ENCODE assay signal across 8 cellular contexts in the genomic region with DNA sequence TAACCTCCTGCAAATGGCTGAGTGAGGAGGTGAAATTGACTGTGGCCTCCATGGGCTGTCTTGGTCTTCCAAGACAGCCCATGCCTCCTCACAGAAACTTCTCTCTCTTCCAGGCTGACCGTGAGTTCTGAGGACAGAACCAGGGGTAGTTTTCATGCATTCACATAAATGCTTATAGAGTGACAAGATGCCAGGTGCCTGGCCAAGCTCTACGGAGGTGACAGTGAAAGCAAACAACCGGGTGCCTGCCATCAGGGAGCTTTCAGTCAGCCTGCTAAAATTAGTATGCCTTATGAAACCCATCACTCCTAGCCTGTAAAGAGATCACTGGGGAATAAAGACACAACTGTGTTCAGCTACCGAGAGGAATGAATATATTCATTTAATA. TPM values are rescaled to one million over a fixed set of nuclear protein-coding genes. Genes with fewer than 3 reads are reported as not detected.
A peak's percentile ranks its signal among the peaks of the same experiment; 100 is the strongest.
DNase-seq lines count a peak whose midpoint lies in the region; ATAC-seq and TF ChIP-seq lines count a peak whose summit lies in the region.

No MANE protein-coding gene starts in this region.

- no peak for DNase-seq in GM23248
- no peak for DNase-seq in activated CD8-positive, alpha-beta T cell treated with anti-CD3 and anti-CD28 coated beads, Interleukin-2, amount 10 ng/mL, durations not matched to agents 7 days and 5 days
- no peak for DNase-seq in right atrium auricular region (ENCODE audit: low spot score)
- peak in 1 of 2 donors; percentile 46 for DNase-seq in gastrocnemius medialis
- no peak for DNase-seq in mucosa of descending colon
- no peak for DNase-seq in DMS153 (lab: John Stamatoyannopoulos, UW)
- no peak for DNase-seq in HPDE6-E6E7 (ENCODE audit: extremely low spot score)
- no peak for DNase-seq in head of caudate nucleus

- no peaks in the 10 kb centered on the region for H3K36me3 Mint-ChIP-seq in activated CD8-positive, alpha-beta T cell treated with anti-CD3 and anti-CD28 coated beads, Interleukin-2, amount 10 ng/mL, durations not matched to agents 7 days and 5 days (ENCODE audit: low read depth)

- no peak for TF ChIP-seq POLR2A in gastrocnemius medialis (IDR thresholded peaks at IDR 0.05)

- peak overlapping the region; percentile 85 for H3K4me3 ChIP-seq in GM23248
- H3K4me3 ChIP-seq in right atrium auricular region = peak overlapping the region; percentile 59 to 91
- peak overlapping the region; percentile 87 to 93 (median 90) for H3K4me3 ChIP-seq in gastrocnemius medialis
- H3K4me3 ChIP-seq in mucosa of descending colon = no peak overlapping the region

- H3K4me1 Mint-ChIP-seq in activated CD8-positive, alpha-beta T cell treated with anti-CD3 and anti-CD28 coated beads, Interleukin-2, amount 10 ng/mL, durations not matched to agents 7 days and 5 days (ENCODE audit: low read depth) = peaks cover 17% of the 10 kb centered on the region

- H3K27me3 Mint-ChIP-seq in activated CD8-positive, alpha-beta T cell treated with anti-CD3 and anti-CD28 coated beads, Interleukin-2, amount 10 ng/mL, durations not matched to agents 7 days and 5 days (ENCODE audit: low read depth) = peaks cover 57% of the 10 kb centered on the region

- TF ChIP-seq CTCF in right atrium auricular region (IDR thresholded peaks at IDR 0.05) (no peak), gastrocnemius medialis (IDR thresholded peaks at IDR 0.05 in 4 of 5, conservative IDR thresholded peaks at IDR 0.05 in 1 of 5) (no peak), mucosa of descending colon (IDR thresholded peaks at IDR 0.05) (no peak)

- in situ Hi-C loops in GM23248 (cut with MboI) (no loop called here), gastrocnemius medialis (cut with MboI; ENCODE audit: low sequenced_read_pairs in 4 of 4) (loop anchor here in 1 of 4 donors (25.0 kb wide), 1 partner anchor 1117 kb away; no protein-coding TSS in a partner anchor)

- no peaks in the 10 kb centered on the region for H3K27me3 ChIP-seq in GM23248 (replicated peaks; ENCODE audit: insufficient read depth)
- no peaks in the 10 kb centered on the region for H3K27me3 ChIP-seq in right atrium auricular region
- H3K27me3 ChIP-seq in gastrocnemius medialis = no peaks in the 10 kb centered on the region

- 38 to 46% methylated on average over 4 of the region's 4 CpGs for WGBS in GM23248 (ENCODE audit: low coverage in 1 of 2, low lambda C conversion rate in 2 of 2, missing lambda C conversion rate in 2 of 2), 2 experiments

- H3K4me1 ChIP-seq in GM23248 (ENCODE audit: insufficient read depth) (peaks cover 20% of the 10 kb centered on the region), right atrium auricular region (peaks cover 0 to 33% of the 10 kb centered on the region in 2 donors), gastrocnemius medialis (peaks cover 27 to 38% of the 10 kb centered on the region in 2 donors), mucosa of descending colon (ENCODE audit: low read depth) (peaks cover 8% of the 10 kb centered on the region)

- peak overlapping the region; percentile 98 for H2AFZ ChIP-seq in GM23248

- H3K4me3 Mint-ChIP-seq in activated CD8-positive, alpha-beta T cell treated with anti-CD3 and anti-CD28 coated beads, Interleukin-2, amount 10 ng/mL, durations not matched to agents 7 days and 5 days = peak overlapping the region; percentile 46

- H3K9me3 ChIP-seq in GM23248 (ENCODE audit: low read depth) (no peaks in the 10 kb centered on the region), right atrium auricular region (no peaks in the 10 kb centered on the region), gastrocnemius medialis (no peaks in the 10 kb centered on the region), mucosa of descending colon (no peaks in the 10 kb centered on the region)

- ATAC-seq in activated CD8-positive, alpha-beta T cell treated with anti-CD3 and anti-CD28 coated beads, Interleukin-2, amount 10 ng/mL, durations not matched to agents 7 days and 5 days = no peak
- peak; percentile 20 to 29 for ATAC-seq in gastrocnemius medialis
- ATAC-seq in mucosa of descending colon = no peak

- H3K36me3 ChIP-seq in GM23248 (ENCODE audit: low read depth) = no peaks in the 10 kb centered on the region
- no peaks in the 10 kb centered on the region for H3K36me3 ChIP-seq in right atrium auricular region
- H3K36me3 ChIP-seq in gastrocnemius medialis = no peaks in the 10 kb centered on the region
- H3K36me3 ChIP-seq in mucosa of descending colon (ENCODE audit: low read depth) = no peaks in the 10 kb centered on the region

- H3F3A ChIP-seq in GM23248 (ENCODE audit: insufficient read depth) = peaks cover 5% of the 10 kb centered on the region; the same call in 1 of the 2 replicates

- POLR2A ChIA-PET in activated CD8-positive, alpha-beta T cell treated with anti-CD3 and anti-CD28 coated beads, Interleukin-2, amount 10 ng/mL, durations not matched to agents 7 days and 5 days (lab: Charles Lee) = no interaction called here

- H3K27ac Mint-ChIP-seq in activated CD8-positive, alpha-beta T cell treated with anti-CD3 and anti-CD28 coated beads, Interleukin-2, amount 10 ng/mL, durations not matched to agents 7 days and 5 days = no peak overlapping the region

- intact Hi-C loops in gastrocnemius medialis (cut with DNase I; ENCODE audit: low total_unique reads) = loop anchor here (1.0 to 5.0 kb wide), 4 partner anchors 72 to 1102 kb away; no protein-coding TSS in a partner anchor
- intact Hi-C loops in mucosa of descending colon (cut with DNase I, micrococcal nuclease) = no loop called here
- intact Hi-C loops in head of caudate nucleus (cut with DNase I) = loop anchor here (10.0 kb wide), 1 partner anchor 130 kb away; no protein-coding TSS in a partner anchor

- no peaks in the 10 kb centered on the region for H4K20me1 ChIP-seq in GM23248 (ENCODE audit: insufficient read depth)

- H3K9me3 Mint-ChIP-seq in activated CD8-positive, alpha-beta T cell treated with anti-CD3 and anti-CD28 coated beads, Interleukin-2, amount 10 ng/mL, durations not matched to agents 7 days and 5 days (ENCODE audit: insufficient read depth) = no peaks in the 10 kb centered on the region

- CTCF ChIA-PET in activated CD8-positive, alpha-beta T cell treated with anti-CD3 and anti-CD28 coated beads, Interleukin-2, amount 10 ng/mL, durations not matched to agents 7 days and 5 days (lab: Charles Lee) = no interaction called here

- H3K9me2 ChIP-seq in GM23248 (ENCODE audit: insufficient read depth) = no peaks in the 10 kb centered on the region

- peak overlapping the region; percentile 100 for H3K4me2 ChIP-seq in GM23248 (ENCODE audit: unreplicated experiment)

- peaks cover 24% of the 10 kb centered on the region for H3K79me2 ChIP-seq in GM23248 (ENCODE audit: insufficient read depth)

- H3K27ac ChIP-seq in GM23248 = peak overlapping the region; percentile 98
- H3K27ac ChIP-seq in right atrium auricular region = peak overlapping the region; percentile 98 to 99
- H3K27ac ChIP-seq in gastrocnemius medialis = peak overlapping the region; percentile 97 to 100 (median 99)

- peak overlapping the region; percentile 98 for H3K9ac ChIP-seq in GM23248

RNA-seq across cellular contexts. Expression of a gene that starts 0.9 kb away (rescaled TPM):
- 14.6 and 16.2 TPM in 2 replicates for total RNA-seq in GM23248 (2014; rRNA removed; shearing (Covaris generic))
- polyA plus RNA-seq in GM23248 (2016; fragmentation: Nextera tagmentation; extraction: Ambion mirVana) = 9.6 and 11.1 TPM in 2 replicates
- total RNA-seq in activated CD8-positive, alpha-beta T cell treated with anti-CD3 and anti-CD28 coated beads, Interleukin-2, amount 10 ng/mL, durations not matched to agents 7 days and 5 days = under 1 TPM in 1 of 2 experiments, not detected in 1; 0.05 TPM
- total RNA-seq in right atrium auricular region = 10 to 100 TPM; 13.2 to 16.8 TPM
- total RNA-seq in gastrocnemius medialis = 10 to 100 TPM; 22.2 to 47.7 (median 33.5) TPM
- 1 to 10 TPM; 5.8 to 8.0 (median 6.9) TPM for total RNA-seq in mucosa of descending colon

Comparison
In these comparisons a context has a peak if more than half of its experiments do, and no peak if none do; other contexts are left out.
1. ATAC-seq: peak in gastrocnemius medialis (2 of 2); none in activated CD8-positive, alpha-beta T cell treated with anti-CD3 and anti-CD28 coated beads, Interleukin-2, amount 10 ng/mL, durations not matched to agents 7 days and 5 days (single experiment) and mucosa of descending colon (single experiment).
2. RNA of a gene that starts 0.9 kb away (total RNA-seq): 22.2 to 47.7 TPM in gastrocnemius medialis, 13.2 to 16.8 TPM in right atrium auricular region, 14.6 to 16.2 TPM in GM23248 and 5.8 to 8.0 TPM in mucosa of descending colon; 0.05 TPM in activated CD8-positive, alpha-beta T cell treated with anti-CD3 and anti-CD28 coated beads, Interleukin-2, amount 10 ng/mL, durations not matched to agents 7 days and 5 days; every median in the first group is over 4 times any median in the second.
3. intact Hi-C loops: an anchor here in gastrocnemius medialis (1.0 to 5.0 kb wide) and head of caudate nucleus (10.0 kb wide); none called in mucosa of descending colon.
4. Peak in every context shown above with its lines, with median percentiles within 50 percentile points of each other: H3K27ac ChIP-seq.